Comparison of ENCODE assay signal across 8 cellular contexts in the genomic region with DNA sequence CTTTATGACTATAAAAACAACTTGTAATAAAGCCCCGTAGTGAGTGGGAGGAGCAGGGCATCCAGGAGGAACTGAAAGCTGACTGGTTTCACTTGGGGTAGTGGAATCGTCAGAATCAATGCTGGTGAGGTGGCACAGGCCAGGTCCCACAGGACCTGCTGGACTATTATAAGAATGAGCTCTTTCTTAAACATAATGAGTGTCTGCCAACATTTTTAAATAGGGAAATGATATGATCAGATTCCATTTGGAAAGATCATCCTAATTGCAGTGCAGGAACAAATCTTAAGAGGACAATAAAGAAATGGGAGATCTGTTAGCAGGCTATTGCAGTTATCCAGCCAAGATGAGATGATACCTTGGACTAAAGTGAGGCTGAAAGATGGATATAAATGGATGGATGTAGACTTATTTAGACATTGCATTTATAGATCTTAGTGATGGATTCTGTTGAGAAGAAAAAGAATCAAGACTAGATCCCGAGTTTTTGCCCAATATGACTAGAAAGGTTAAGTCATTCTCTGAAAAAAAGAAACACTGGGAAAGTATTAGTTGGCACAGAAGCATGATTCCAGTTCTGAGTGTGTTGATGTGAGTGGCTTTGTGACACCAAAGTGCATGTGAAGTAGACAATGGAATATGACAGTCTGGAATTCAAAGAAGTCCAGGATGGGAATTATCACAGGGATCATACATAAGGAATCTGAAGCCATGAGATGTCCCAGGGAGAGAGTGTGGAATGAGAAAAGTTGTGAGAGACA.
DNase-seq lines count a peak whose midpoint lies in the region; ATAC-seq and TF ChIP-seq lines count a peak whose summit lies in the region.

No MANE protein-coding gene starts in this region.

- DNase-seq in KBM-7: peak; percentile 50
- peak; percentile 69 for DNase-seq in fibroblast of gingiva (ENCODE audit: low read depth)
- DNase-seq in coronary artery (ENCODE audit: low spot score): no peak
- no peak for DNase-seq in effector CD4-positive, alpha-beta T cell
- no peak for DNase-seq in middle frontal gyrus (ENCODE audit: extremely low spot score, low spot score)

- TF ChIP-seq CTCF in coronary artery (IDR thresholded peaks at IDR 0.05): no peak
- no peak for TF ChIP-seq CTCF in gastroesophageal sphincter (IDR thresholded peaks at IDR 0.05)

- ATAC-seq in GM18519 (IDR thresholded peaks at IDR 0.05; ENCODE audit: low FRiP score, unreplicated experiment) (peak; percentile 95), GM21529 (IDR thresholded peaks at IDR 0.05; ENCODE audit: unreplicated experiment) (peak; percentile 97), gastroesophageal sphincter (no peak)

- 49 to 65% methylated on average over 3 of the region's 3 CpGs for WGBS in gastroesophageal sphincter (ENCODE audit: low coverage in 1 of 2), 2 donors

- no peak for TF ChIP-seq POLR2A in gastroesophageal sphincter (IDR thresholded peaks at IDR 0.05)

- H3K36me3 ChIP-seq in gastroesophageal sphincter: no peaks in the 10 kb centered on the region

- in situ Hi-C loops in KBM-7 (cut with MboI; ENCODE audit: low pct_unique_long_range_greater_than_20kb, low sequenced_read_pairs): no loop called here

- peaks cover 0 to under 1% (median 0%) of the 10 kb centered on the region in 3 donors for H3K4me1 ChIP-seq in gastroesophageal sphincter

- H3K27ac ChIP-seq in coronary artery (no peak overlapping the region), gastroesophageal sphincter (no peak overlapping the region)

- no peak overlapping the region for H3K4me3 ChIP-seq in coronary artery
- H3K4me3 ChIP-seq in gastroesophageal sphincter: no peak overlapping the region

- no peaks in the 10 kb centered on the region for H3K9me3 ChIP-seq in gastroesophageal sphincter

- no peaks in the 10 kb centered on the region for H3K27me3 ChIP-seq in gastroesophageal sphincter

- no peak for TF ChIP-seq EP300 in gastroesophageal sphincter (IDR thresholded peaks at IDR 0.05)

Comparison
In these comparisons a context has a peak if more than half of its experiments do, and no peak if none do; other contexts are left out.
1. DNase-seq: peak in KBM-7 (single experiment) and fibroblast of gingiva (single experiment); none in coronary artery (single experiment), effector CD4-positive, alpha-beta T cell (single experiment) and middle frontal gyrus (single experiment).